Comparison of ENCODE assay signal across 8 cellular contexts in the genomic region with DNA sequence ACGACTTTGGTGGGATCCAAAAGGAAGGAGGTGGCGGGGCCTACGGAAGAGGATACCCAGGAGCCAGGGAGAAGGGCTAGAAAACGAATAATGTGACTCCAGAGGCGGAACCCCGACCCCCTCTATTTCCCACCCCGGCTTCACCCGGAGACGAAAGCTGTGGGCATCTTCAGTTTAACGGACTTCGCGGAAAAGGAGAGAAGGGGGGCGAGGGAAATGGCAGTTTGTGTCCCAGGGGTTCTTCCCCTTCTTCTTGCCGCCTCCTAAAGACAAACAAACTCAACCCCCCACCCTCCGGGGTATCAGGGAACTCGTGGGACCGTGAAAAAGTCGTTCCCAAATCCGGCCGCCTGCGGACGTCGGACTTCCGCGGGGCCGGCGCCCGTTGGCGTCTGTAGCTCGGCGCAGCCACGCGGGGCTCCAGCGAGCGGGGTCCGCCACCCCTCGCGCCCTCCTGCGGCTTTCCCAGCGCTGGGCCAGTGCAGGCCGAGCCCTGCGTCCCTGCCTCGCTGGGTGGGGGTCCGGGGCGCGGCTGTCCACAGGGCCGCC. TPM values are rescaled to one million over a fixed set of nuclear protein-coding genes. Genes with fewer than 3 reads are reported as not detected.
DNase-seq lines count a peak whose midpoint lies in the region; ATAC-seq, FAIRE-seq and TF ChIP-seq lines count a peak whose summit lies in the region.

No MANE protein-coding gene starts in this region.

- peaks cover 8% of the 10 kb centered on the region for H3K4me1 ChIP-seq in endodermal cell (ENCODE audit: control insufficient read depth, insufficient read depth, low read length)

- H3K27me3 Mint-ChIP-seq in endodermal cell (ENCODE audit: insufficient read depth) (peaks cover 93% of the 10 kb centered on the region), neural crest cell (ENCODE audit: low read depth) (peaks cover 53% of the 10 kb centered on the region)

- H3K36me3 Mint-ChIP-seq in endodermal cell (ENCODE audit: low read depth) (no peaks in the 10 kb centered on the region), neural crest cell (ENCODE audit: low read depth) (no peaks in the 10 kb centered on the region)

- ATAC-seq in GM18502 (IDR thresholded peaks at IDR 0.05; ENCODE audit: poor library complexity, unreplicated experiment): peak; percentile 28
- peak; percentile 16 for ATAC-seq in HG02884 (IDR thresholded peaks at IDR 0.05; ENCODE audit: unreplicated experiment)

- no peak overlapping the region for H3K27ac Mint-ChIP-seq in endodermal cell
- H3K27ac Mint-ChIP-seq in neural crest cell (ENCODE audit: unreplicated experiment): peak overlapping the region; percentile 94

- peaks cover 96% of the 10 kb centered on the region for H3K27me3 ChIP-seq in endodermal cell (ENCODE audit: control insufficient read depth, insufficient read depth, low read length, poor library complexity, severe bottlenecking)

- peak overlapping the region; percentile 86 for H3K27ac ChIP-seq in endodermal cell (ENCODE audit: low read depth, low read length)

- WGBS in endodermal cell (ENCODE audit: insufficient coverage in 1 of 2, insufficient read length in 1 of 2), 2 experiments: 0 to 1% methylated on average over 11 to 45 of the region's 47 CpGs

- H3K9me3 ChIP-seq in endodermal cell (ENCODE audit: control insufficient read depth, low read length): no peaks in the 10 kb centered on the region

- H3K9me3 Mint-ChIP-seq in endodermal cell (no peaks in the 10 kb centered on the region), neural crest cell (no peaks in the 10 kb centered on the region)

- H3K4me3 ChIP-seq in endodermal cell (ENCODE audit: low read length): peak overlapping the region; percentile 77

- H3K4me3 Mint-ChIP-seq in endodermal cell (peak overlapping the region; percentile 51), neural crest cell (peak overlapping the region; percentile 95)

- DNase-seq in T-helper 9 cell: peak; percentile 12
- DNase-seq in endodermal cell: no peak
- peak; percentile 55 for DNase-seq in neural crest cell (ENCODE audit: low read depth, low spot score)
- DNase-seq in putamen (ENCODE audit: low spot score): no peak
- no peak for DNase-seq in NOMO-1 treated with DMSO at 0.1 percent for 48 hours (lab: John Stamatoyannopoulos, UW; ENCODE audit: unreplicated experiment)
- no peak for DNase-seq in frontal cortex (ENCODE audit: low spot score in 2 of 2)

- no peaks in the 10 kb centered on the region for H3K36me3 ChIP-seq in endodermal cell (ENCODE audit: control insufficient read depth, insufficient read depth, low read length)

- H3K9ac ChIP-seq in endodermal cell (ENCODE audit: extremely low read depth, low read length, poor library complexity, severe bottlenecking): no peak overlapping the region

- H3K4me1 Mint-ChIP-seq in endodermal cell (peaks cover 21% of the 10 kb centered on the region), neural crest cell (peaks cover 46% of the 10 kb centered on the region)

- FAIRE-seq in frontal cortex (lab: Jason Lieb, UNC): no peak

- TF ChIP-seq CTCF in endodermal cell (conservative IDR thresholded peaks at IDR 0.05): peak; percentile 49
- TF ChIP-seq CTCF in neural crest cell (conservative IDR thresholded peaks at IDR 0.05): peak; percentile 46

RNA-seq across cellular contexts. Expression of a gene that starts 3.6 kb away (rescaled TPM):
- total RNA-seq in endodermal cell (1 to 10 TPM in 1 of 2 donors, under 1 TPM in 1; 0.95 to 1.6 TPM), neural crest cell (55.0 and 62.1 TPM in 2 replicates), frontal cortex (6.1 TPM)
- polyA plus RNA-seq in endodermal cell (2013, experiment 1 of 2): 64.3 TPM
- 58.7 TPM for polyA plus RNA-seq in endodermal cell (2013, experiment 2 of 2)

Comparison
In these comparisons a context has a peak if more than half of its experiments do, and no peak if none do; other contexts are left out.
1. DNase-seq: peak in T-helper 9 cell (single experiment) and neural crest cell (single experiment); none in endodermal cell (single experiment), putamen (single experiment), NOMO-1 treated with DMSO at 0.1 percent for 48 hours (single experiment) and frontal cortex (0 of 2).